ENCODE assay signal across 8 cellular contexts in the genomic region with DNA sequence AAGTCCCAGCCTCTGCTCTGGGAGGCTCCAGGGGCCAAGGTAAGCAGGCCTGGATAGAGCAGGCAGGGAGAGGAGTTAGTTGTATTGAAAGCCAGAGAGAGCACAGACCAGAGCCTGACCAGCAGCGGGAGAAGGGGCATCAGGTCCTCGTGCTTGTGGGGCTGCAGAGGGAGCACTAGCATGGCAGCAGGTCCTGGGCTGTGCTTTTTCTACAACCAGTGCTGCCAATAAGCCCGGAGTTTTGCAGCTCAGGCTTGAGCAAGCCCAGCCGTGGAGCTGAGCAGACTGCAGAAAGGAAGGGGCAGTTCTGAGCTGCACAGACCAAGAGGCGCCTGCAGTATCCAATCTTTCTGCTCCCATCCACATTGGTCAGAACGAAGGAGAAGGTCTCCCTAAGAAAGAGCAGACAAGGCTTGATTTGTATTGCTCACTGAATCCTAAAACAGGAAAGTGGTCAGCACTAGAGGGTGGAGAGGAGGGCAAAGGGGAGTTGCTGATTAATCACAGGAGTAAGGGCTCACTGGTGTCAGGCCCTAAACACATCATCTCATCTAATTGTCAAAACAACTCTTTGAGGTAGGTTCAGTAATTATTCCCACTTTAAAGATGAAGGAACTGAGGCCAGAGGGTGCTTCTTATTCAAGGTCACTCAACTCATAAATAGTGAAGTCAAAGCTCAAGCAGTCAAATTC. TPM values are rescaled to one million over a fixed set of nuclear protein-coding genes. Genes with fewer than 3 reads are reported as not detected.
A peak's percentile ranks its signal among the peaks of the same experiment; 100 is the strongest.
DNase-seq lines count a peak whose midpoint lies in the region; ATAC-seq and TF ChIP-seq lines count a peak whose summit lies in the region.

No MANE protein-coding gene starts in this region.

- H3K4me1 Mint-ChIP-seq in T-cell (peaks cover 78 to 87% (median 84%) of the 10 kb centered on the region in 3 donors), neural crest cell (peaks cover 10% of the 10 kb centered on the region)

- intact Hi-C loops in Right ventricle myocardium superior (cut with DNase I) = no loop called here
- intact Hi-C loops in mammary epithelial cell (cut with micrococcal nuclease) = loop anchor here (1.0 to 2.0 kb wide), 2 partner anchors 25 to 137 kb away; no protein-coding TSS in a partner anchor

- no peak overlapping the region for H3K4me2 ChIP-seq in mammary epithelial cell (ENCODE audit: insufficient read depth, low read depth, low read length)

- H3K9me3 Mint-ChIP-seq in T-cell (no peaks in the 10 kb centered on the region), neural crest cell (no peaks in the 10 kb centered on the region)

- H3K36me3 Mint-ChIP-seq in T-cell = peaks cover 65% of the 10 kb centered on the region
- H3K36me3 Mint-ChIP-seq in neural crest cell (ENCODE audit: low read depth) = no peaks in the 10 kb centered on the region

- H3K9me3 ChIP-seq in cardiac muscle cell (ENCODE audit: low read depth) = no peaks in the 10 kb centered on the region
- no peaks in the 10 kb centered on the region for H3K9me3 ChIP-seq in mammary epithelial cell (replicated peaks; ENCODE audit: insufficient read depth, low read length)

- in situ Hi-C loops in mammary epithelial cell (cut with MboI; ENCODE audit: low sequenced_read_pairs in 2 of 2) = no loop called here

- H3K27me3 Mint-ChIP-seq in T-cell (no peaks in the 10 kb centered on the region), neural crest cell (ENCODE audit: low read depth) (no peaks in the 10 kb centered on the region)

- no peak overlapping the region for H2AFZ ChIP-seq in mammary epithelial cell (ENCODE audit: low read depth, low read length)

- no peaks in the 10 kb centered on the region for H3K36me3 ChIP-seq in cardiac muscle cell
- H3K36me3 ChIP-seq in mammary epithelial cell (ENCODE audit: insufficient read depth, low read length) = no peaks in the 10 kb centered on the region

- H3K4me1 ChIP-seq in cardiac muscle cell (ENCODE audit: low read depth) = no peaks in the 10 kb centered on the region
- H3K4me1 ChIP-seq in mammary epithelial cell (ENCODE audit: insufficient read depth, low read length) = peaks cover 29% of the 10 kb centered on the region

- WGBS in mammary epithelial cell (ENCODE audit: low coverage, missing lambda C conversion rate) = 63% methylated on average over 6 of the region's 6 CpGs

- no peak overlapping the region for H3K9ac ChIP-seq in mammary epithelial cell (ENCODE audit: insufficient read depth, low read length)

- BruUV-seq in mammary epithelial cell (replicated peaks; lab: Mats Ljungman, UMichigan) = no TSS peak

- H3K27ac Mint-ChIP-seq in T-cell (peak overlapping the region; percentile 95 to 99), neural crest cell (ENCODE audit: unreplicated experiment) (no peak overlapping the region)

- ATAC-seq in Right ventricle myocardium superior (ENCODE audit: poor library complexity) = no peak
- peak; percentile 26 to 63 (median 60) for ATAC-seq in T-cell (replicated peaks in 1 of 4)
- no peak for ATAC-seq in omental fat pad (ENCODE audit: low FRiP score)

- DNase-seq in cardiac muscle cell (ENCODE audit: low read depth in 1 of 2, low spot score in 1 of 2) = peak; percentile 47 to 58
- no peak for DNase-seq in Right ventricle myocardium superior
- DNase-seq in T-cell = peak in 27 of 34 experiments; percentile 46 to 77 (median 63)
- DNase-seq in mammary epithelial cell = no peak
- DNase-seq in neural crest cell (ENCODE audit: low read depth, low spot score) = no peak
- DNase-seq in midbrain (lab: John Stamatoyannopoulos, UW) = no peak
- DNase-seq in COLO668 (lab: John Stamatoyannopoulos, UW; ENCODE audit: unreplicated experiment) = no peak
- no peak for DNase-seq in omental fat pad (ENCODE audit: low spot score)

- dilution Hi-C loops in mammary epithelial cell (cut with HindIII; ENCODE audit: low sequenced_read_pairs) = no loop called here

- POLR2A ChIA-PET in T-cell (lab: Charles Lee) = interaction anchor here (0.5 to 1.4 kb wide), 4 partner anchors 17 to 30 kb away, joined by 3 to 17 read pairs (median 5); no protein-coding TSS in a partner anchor

- H3K4me3 Mint-ChIP-seq in T-cell = peak overlapping the region; percentile 98 to 99 (median 99)
- no peak overlapping the region for H3K4me3 Mint-ChIP-seq in neural crest cell

- H3K27ac ChIP-seq in cardiac muscle cell (no peak overlapping the region), mammary epithelial cell (ENCODE audit: insufficient read depth, low read depth, low read length) (no peak overlapping the region)

- H3K79me2 ChIP-seq in mammary epithelial cell (ENCODE audit: insufficient read depth, low read length) = no peaks in the 10 kb centered on the region

- H3K4me3 ChIP-seq in cardiac muscle cell (no peak overlapping the region), mammary epithelial cell (replicated peaks in 1 of 3; ENCODE audit: insufficient read depth in 1 of 3, low read depth in 2 of 3, low read length in 3 of 3) (no peak overlapping the region)

- H3K27me3 ChIP-seq in cardiac muscle cell (peaks cover 10% of the 10 kb centered on the region), mammary epithelial cell (ENCODE audit: insufficient read depth, low read length) (no peaks in the 10 kb centered on the region)

- TF ChIP-seq CTCF in cardiac muscle cell (IDR thresholded peaks at IDR 0.05; ENCODE audit: low read depth, low read length) (peak; percentile 54), mammary epithelial cell (conservative IDR thresholded peaks at IDR 0.05 in 1 of 2, IDR thresholded peaks at IDR 0.05 in 1 of 2; ENCODE audit: extremely low read depth in 1 of 2, insufficient read depth in 1 of 2, low read depth in 1 of 2, low read length in 2 of 2) (peak; percentile 43 to 44), neural crest cell (conservative IDR thresholded peaks at IDR 0.05) (peak; percentile 48), omental fat pad (IDR thresholded peaks at IDR 0.05) (no peak)

- CTCF ChIA-PET in T-cell (lab: Charles Lee) (interaction anchor here (1.0 to 5.5 kb wide), 13 partner anchors 8 to 203 kb away, joined by 3 to 50 read pairs (median 5); a partner anchor contains a TSS), mammary epithelial cell (lab: Charles Lee; ENCODE audit: low non-redundant PET) (no interaction called here)

- H4K20me1 ChIP-seq in mammary epithelial cell (ENCODE audit: insufficient read depth, low read length) = no peaks in the 10 kb centered on the region

RNA-seq across cellular contexts. Expression of a gene that starts 2.7 kb away (rescaled TPM):
- 0.25 and 1.1 TPM in 2 replicates for total RNA-seq in cardiac muscle cell
- 0.37 and 2.3 TPM in 2 replicates for polyA plus RNA-seq in cardiac muscle cell
- total RNA-seq in Right ventricle myocardium superior = 3.0 TPM
- total RNA-seq in T-cell = 100 to 1,000 TPM; 128 to 234 (median 222) TPM
- total RNA-seq in mammary epithelial cell = 10 to 100 TPM in 1 of 2 donors, 1 to 10 TPM in 1; 1.5 to 10.5 TPM
- 2.6 TPM for polyA plus RNA-seq in mammary epithelial cell
- 6.5 TPM for polyA minus RNA-seq in mammary epithelial cell
- not detected in 2 replicates for total RNA-seq in neural crest cell
- 10 to 100 TPM; 19.5 to 41.7 (median 27.8) TPM for total RNA-seq in omental fat pad

RNA-seq across cellular contexts. Expression of a gene that starts 29.8 kb away (rescaled TPM):
- not detected in 2 replicates for total RNA-seq in cardiac muscle cell
- polyA plus RNA-seq in cardiac muscle cell = 0.21 and 0.50 TPM in 2 replicates
- 3.7 TPM for total RNA-seq in Right ventricle myocardium superior
- 10 to 100 TPM in 4 of 5 donors, 1 to 10 TPM in 1; 3.6 to 28.1 (median 10.9) TPM for total RNA-seq in T-cell
- total RNA-seq in mammary epithelial cell = 1 to 10 TPM in 1 of 2 donors, under 1 TPM in 1; 0.87 to 1.0 TPM
- 0.58 TPM for polyA plus RNA-seq in mammary epithelial cell
- 3.5 TPM for polyA minus RNA-seq in mammary epithelial cell
- not detected in 2 replicates for total RNA-seq in neural crest cell
- total RNA-seq in omental fat pad = 10 to 100 TPM in 1 of 4 donors, 1 to 10 TPM in 3; 1.2 to 28.5 (median 6.1) TPM

RNA-seq across cellular contexts. Expression of a gene that starts 57.7 kb away (rescaled TPM):
- 15.9 and 21.7 TPM in 2 replicates for total RNA-seq in cardiac muscle cell
- 21.0 TPM in 2 replicates for polyA plus RNA-seq in cardiac muscle cell
- total RNA-seq in Right ventricle myocardium superior = 11.6 TPM
- 10 to 100 TPM; 33.2 to 42.3 (median 36.3) TPM for total RNA-seq in T-cell
- total RNA-seq in mammary epithelial cell = 10 to 100 TPM; 41.0 to 54.8 TPM
- 17.2 TPM for polyA plus RNA-seq in mammary epithelial cell
- polyA minus RNA-seq in mammary epithelial cell = 24.7 TPM
- 24.2 and 27.3 TPM in 2 replicates for total RNA-seq in neural crest cell
- 10 to 100 TPM; 38.6 to 61.0 (median 40.2) TPM for total RNA-seq in omental fat pad

RNA-seq across cellular contexts. Expression of a gene that starts 57.9 kb away (rescaled TPM):
- total RNA-seq in cardiac muscle cell = 51.6 and 64.7 TPM in 2 replicates
- polyA plus RNA-seq in cardiac muscle cell = 69.2 and 110 TPM in 2 replicates
- total RNA-seq in Right ventricle myocardium superior = 38.6 TPM
- 10 to 100 TPM; 28.5 to 36.7 (median 31.5) TPM for total RNA-seq in T-cell
- total RNA-seq in mammary epithelial cell = 10 to 100 TPM; 33.7 to 90.4 TPM
- polyA plus RNA-seq in mammary epithelial cell = 36.6 TPM
- polyA minus RNA-seq in mammary epithelial cell = 29.4 TPM
- total RNA-seq in neural crest cell = 28.2 and 29.4 TPM in 2 replicates
- 100 to 1,000 TPM in 1 of 4 donors, 10 to 100 TPM in 3; 38.8 to 125 (median 69.9) TPM for total RNA-seq in omental fat pad

Comparison
In these comparisons a context has a peak if more than half of its experiments do, and no peak if none do; other contexts are left out.
1. DNase-seq: peak in cardiac muscle cell (2 of 2) and T-cell (27 of 34); none in Right ventricle myocardium superior (single experiment), mammary epithelial cell (single experiment), neural crest cell (single experiment), midbrain (single experiment), COLO668 (single experiment) and omental fat pad (single experiment).
2. CTCF ChIP-seq: peak in cardiac muscle cell (single experiment), mammary epithelial cell (2 of 2) and neural crest cell (single experiment); none in omental fat pad (0 of 3).
3. ATAC-seq: peak in T-cell (4 of 4); none in Right ventricle myocardium superior (single experiment) and omental fat pad (single experiment).